In the genomic region with DNA sequence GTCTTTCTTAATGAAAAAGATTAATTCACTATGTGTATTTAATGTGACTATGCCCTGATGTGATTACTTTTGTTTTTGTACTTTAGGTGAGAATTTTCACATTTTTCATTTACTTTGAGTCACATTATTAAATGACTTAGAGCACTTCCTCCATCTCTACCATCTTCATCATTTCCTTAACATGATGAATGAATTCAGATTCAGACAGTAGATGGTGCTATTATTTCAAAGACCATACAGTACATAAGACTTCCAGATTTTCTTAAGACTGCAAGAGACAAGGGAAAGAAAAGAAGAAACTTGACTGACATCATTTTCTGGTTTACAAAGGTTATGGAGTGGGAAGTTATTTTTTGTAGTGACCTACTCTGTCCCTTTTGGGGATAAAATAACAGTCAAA, we compare ENCODE assay signal across 9 cellular contexts.
A peak's percentile ranks its signal among the peaks of the same experiment; 100 is the strongest.
DNase-seq lines count a peak whose midpoint lies in the region; ATAC-seq and TF ChIP-seq lines count a peak whose summit lies in the region.
"Had no signal": no experiment of that assay in that cellular context is flagged by ENCODE, and none has a peak within 500 bp of the region (broad histone marks: within the 10 kb centered on the region; RNA-seq: fewer than 3 reads in every experiment).

No MANE protein-coding gene starts in this region.

- peaks cover 0 to 30% (median 4%) of the 10 kb centered on the region in 11 donors for H3K9me3 Mint-ChIP-seq in naive thymus-derived CD4-positive, alpha-beta T cell

- no peak for ATAC-seq in omental fat pad (ENCODE audit: low FRiP score)
- no peak for ATAC-seq in naive thymus-derived CD4-positive, alpha-beta T cell

- intact Hi-C loops in naive thymus-derived CD4-positive, alpha-beta T cell (cut with micrococcal nuclease) = no loop called here

- DNase-seq in Ammon's horn (ENCODE audit: low spot score) (peak; percentile 60), HPDE6-E6E7 (ENCODE audit: extremely low spot score) (peak; percentile 22), SK-MEL-5 (ENCODE audit: low read depth, low spot score) (peak; percentile 56), glomerular endothelial cell (ENCODE audit: extremely low read depth, low read depth, low spot score) (peak; percentile 16), omental fat pad (ENCODE audit: low spot score) (no peak), HuH-7.5 (ENCODE audit: low spot score) (no peak), OCI-M2 (lab: John Stamatoyannopoulos, UW; ENCODE audit: unreplicated experiment) (no peak)
- DNase-seq in naive thymus-derived CD4-positive, alpha-beta T cell = no peak
- DNase-seq: NCI-H2107 had no signal

- no peak overlapping the region for H3K4me3 ChIP-seq in naive thymus-derived CD4-positive, alpha-beta T cell (ENCODE audit: low read length)

- H3K27ac Mint-ChIP-seq in naive thymus-derived CD4-positive, alpha-beta T cell = no peak overlapping the region

- H3K27ac ChIP-seq in naive thymus-derived CD4-positive, alpha-beta T cell (ENCODE audit: low read depth, low read length) = no peak overlapping the region

- H3K36me3 Mint-ChIP-seq in naive thymus-derived CD4-positive, alpha-beta T cell = no peaks in the 10 kb centered on the region

- no peaks in the 10 kb centered on the region for H3K27me3 ChIP-seq in naive thymus-derived CD4-positive, alpha-beta T cell (ENCODE audit: control insufficient read depth in 2 of 2, insufficient read depth in 2 of 2, low read length in 2 of 2)

- H3K4me3 Mint-ChIP-seq in naive thymus-derived CD4-positive, alpha-beta T cell = no peak overlapping the region

- in situ Hi-C loops in SK-MEL-5 (cut with HindIII; ENCODE audit: low pct_unique_long_range_greater_than_20kb, low sequenced_read_pairs) = no loop called here

- TF ChIP-seq CTCF in omental fat pad (IDR thresholded peaks at IDR 0.05) = no peak

- H3K36me3 ChIP-seq in naive thymus-derived CD4-positive, alpha-beta T cell (ENCODE audit: control insufficient read depth in 2 of 3, insufficient read depth in 3 of 3, low read length in 3 of 3) = no peaks in the 10 kb centered on the region

- no peaks in the 10 kb centered on the region for H3K27me3 Mint-ChIP-seq in naive thymus-derived CD4-positive, alpha-beta T cell

- POLR2A ChIA-PET in naive thymus-derived CD4-positive, alpha-beta T cell (lab: Charles Lee) = no interaction called here

- H3K4me1 Mint-ChIP-seq in naive thymus-derived CD4-positive, alpha-beta T cell = no peaks in the 10 kb centered on the region

- no peaks in the 10 kb centered on the region for H3K9me3 ChIP-seq in naive thymus-derived CD4-positive, alpha-beta T cell (ENCODE audit: control insufficient read depth in 2 of 3, low read length in 3 of 3)

- no peaks in the 10 kb centered on the region for H3K4me1 ChIP-seq in naive thymus-derived CD4-positive, alpha-beta T cell (ENCODE audit: control insufficient read depth in 2 of 2, insufficient read depth in 2 of 2, low read length in 2 of 2)

- CTCF ChIA-PET in naive thymus-derived CD4-positive, alpha-beta T cell (lab: Charles Lee) = no interaction called here

Comparison
In these comparisons a context has a peak if more than half of its experiments do, and no peak if none do; other contexts are left out.
1. DNase-seq: peak in Ammon's horn (single experiment), HPDE6-E6E7 (single experiment), SK-MEL-5 (single experiment) and glomerular endothelial cell (single experiment); none in omental fat pad (single experiment), naive thymus-derived CD4-positive, alpha-beta T cell (0 of 9), HuH-7.5 (single experiment) and OCI-M2 (single experiment).